ENCODE assay signal across 9 cellular contexts in genomic region chr2:157257312-157258252, GRCh38. TPM values are rescaled to one million over a fixed set of nuclear protein-coding genes. Genes with fewer than 3 reads are reported as not detected.
DNase-seq lines count a peak whose midpoint lies in the region; ATAC-seq, FAIRE-seq and TF ChIP-seq lines count a peak whose summit lies in the region.
"Had no signal": no experiment of that assay in that cellular context is flagged by ENCODE, and none has a peak within 500 bp of the region (broad histone marks: within the 10 kb centered on the region; RNA-seq: fewer than 3 reads in every experiment).

Gene GALNT5, plus strand, starts transcription at chr2:157257705. Its CDS starts 378 bp downstream, at chr2:157258083.

- H3K9me3 ChIP-seq in Panc1 (ENCODE audit: control insufficient read depth, insufficient read depth, low read depth, low read length), result no peaks in the 10 kb centered on the region
- H3K9me3 ChIP-seq in pancreas, result no peaks in the 10 kb centered on the region

- H3K4me1 ChIP-seq in Panc1 (ENCODE audit: control insufficient read depth, insufficient read depth, low read length) (no peaks in the 10 kb centered on the region), foreskin keratinocyte (peaks cover 24% of the 10 kb centered on the region), pancreas (peaks cover 0 to 4% (median 0%) of the 10 kb centered on the region in 3 donors)

- ATAC-seq in Panc1, result peak; percentile 79
- peak; percentile 51 for ATAC-seq in foreskin keratinocyte
- ATAC-seq in pancreas, result peak; percentile 47 to 69 (median 66)
- no peak for ATAC-seq in GM18502 (IDR thresholded peaks at IDR 0.05; ENCODE audit: poor library complexity, unreplicated experiment)

- H3K4me3 Mint-ChIP-seq in activated CD4-positive, alpha-beta memory T cell treated with anti-CD3 and anti-CD28 coated beads, Interleukin-2, amount 10 ng/mL, durations not matched to agents 7 days and 5 days, result no peak within 1 kb of the TSS
- H3K4me3 Mint-ChIP-seq: activated naive CD4-positive, alpha-beta T cell treated with anti-CD3 and anti-CD28 coated beads, Interleukin-2, amount 50 U/mL, for 24 hours had no signal

- CTCF ChIA-PET in Panc1 (lab: Charles Lee), result no interaction called here
- CTCF ChIA-PET in activated CD4-positive, alpha-beta memory T cell treated with anti-CD3 and anti-CD28 coated beads, Interleukin-2, amount 10 ng/mL, durations not matched to agents 7 days and 5 days (lab: Charles Lee), result no interaction called here

- H3K9me3 Mint-ChIP-seq in activated CD4-positive, alpha-beta memory T cell treated with anti-CD3 and anti-CD28 coated beads, Interleukin-2, amount 10 ng/mL, durations not matched to agents 7 days and 5 days, result peaks cover 2% of the 10 kb centered on the region
- H3K9me3 Mint-ChIP-seq: activated naive CD4-positive, alpha-beta T cell treated with anti-CD3 and anti-CD28 coated beads, Interleukin-2, amount 50 U/mL, for 24 hours had no signal

- TF ChIP-seq CTCF in Panc1 (IDR thresholded peaks at IDR 0.05) (no peak), foreskin keratinocyte (conservative IDR thresholded peaks at IDR 0.05) (no peak), pancreas (IDR thresholded peaks at IDR 0.05) (no peak)

- no peak for FAIRE-seq in pancreas (lab: Jason Lieb, UNC)

- H3K4me1 Mint-ChIP-seq in activated CD4-positive, alpha-beta memory T cell treated with anti-CD3 and anti-CD28 coated beads, Interleukin-2, amount 10 ng/mL, durations not matched to agents 7 days and 5 days, result peaks cover 36% of the 10 kb centered on the region

- in situ Hi-C loops in G401 (cut with HindIII; ENCODE audit: low sequenced_read_pairs), result no loop called here
- in situ Hi-C loops in Panc1 (cut with HindIII; ENCODE audit: low pct_unique_long_range_greater_than_20kb, low sequenced_read_pairs), result no loop called here

- H3K27me3 Mint-ChIP-seq in activated CD4-positive, alpha-beta memory T cell treated with anti-CD3 and anti-CD28 coated beads, Interleukin-2, amount 10 ng/mL, durations not matched to agents 7 days and 5 days, result peaks cover 2% of the 10 kb centered on the region
- H3K27me3 Mint-ChIP-seq: activated naive CD4-positive, alpha-beta T cell treated with anti-CD3 and anti-CD28 coated beads, Interleukin-2, amount 50 U/mL, for 24 hours had no signal

- POLR2A ChIA-PET in Panc1 (lab: Charles Lee), result no interaction called here
- POLR2A ChIA-PET in activated CD4-positive, alpha-beta memory T cell treated with anti-CD3 and anti-CD28 coated beads, Interleukin-2, amount 10 ng/mL, durations not matched to agents 7 days and 5 days (lab: Charles Lee), result no interaction called here

- no peak within 1 kb of the TSS for H3K27ac ChIP-seq in Panc1 (ENCODE audit: low read length)
- H3K27ac ChIP-seq in foreskin keratinocyte, result peak within 1 kb of the TSS; percentile 91
- no peak within 1 kb of the TSS for H3K27ac ChIP-seq in pancreas

- H3K27me3 ChIP-seq in Panc1 (ENCODE audit: control insufficient read depth, insufficient read depth, low read length) (no peaks in the 10 kb centered on the region), foreskin keratinocyte (no peaks in the 10 kb centered on the region), pancreas (peaks cover 0 to 2% (median 0%) of the 10 kb centered on the region in 4 donors)

- no peak within 1 kb of the TSS for H3K27ac Mint-ChIP-seq in activated CD4-positive, alpha-beta memory T cell treated with anti-CD3 and anti-CD28 coated beads, Interleukin-2, amount 10 ng/mL, durations not matched to agents 7 days and 5 days
- H3K27ac Mint-ChIP-seq: activated naive CD4-positive, alpha-beta T cell treated with anti-CD3 and anti-CD28 coated beads, Interleukin-2, amount 50 U/mL, for 24 hours had no signal

- intact Hi-C loops in Panc1 (cut with micrococcal nuclease; ENCODE audit: unreplicated experiment) (no loop called here), pancreas (cut with DNase I) (no loop called here)

- DNase-seq in G401 (ENCODE audit: low spot score), result peak; percentile 80
- DNase-seq in Panc1 (ENCODE audit: low read depth, low spot score), result no peak
- peak in 1 of 2 donors; percentile 68 for DNase-seq in foreskin keratinocyte
- DNase-seq in pancreas, result peak in 3 of 6 donors; percentile 13 to 59 (median 21)
- DNase-seq in NCI-H1105 treated with DMSO at 0.1 percent for 48 hours (lab: John Stamatoyannopoulos, UW), result no peak
- no peak for DNase-seq in activated CD4-positive, alpha-beta memory T cell treated with anti-CD3 and anti-CD28 coated beads, Interleukin-2, amount 10 ng/mL, durations not matched to agents 7 days and 5 days
- no peak for DNase-seq in activated CD4-positive, alpha-beta T cell treated with anti-CD3 and anti-CD28 coated beads for 1 hour

- H3K36me3 ChIP-seq in Panc1 (ENCODE audit: control insufficient read depth, insufficient read depth, low read length) (no peaks in the 10 kb centered on the region), pancreas (no peaks in the 10 kb centered on the region)

- BruUV-seq in Panc1 (replicated peaks; lab: Mats Ljungman, UMichigan), result no TSS peak

- H3K36me3 Mint-ChIP-seq in activated CD4-positive, alpha-beta memory T cell treated with anti-CD3 and anti-CD28 coated beads, Interleukin-2, amount 10 ng/mL, durations not matched to agents 7 days and 5 days (ENCODE audit: low read depth), result no peaks in the 10 kb centered on the region
- H3K36me3 Mint-ChIP-seq: activated naive CD4-positive, alpha-beta T cell treated with anti-CD3 and anti-CD28 coated beads, Interleukin-2, amount 50 U/mL, for 24 hours had no signal

- H3K4me3 ChIP-seq in Panc1 (ENCODE audit: low read depth in 2 of 2, low read length in 2 of 2) (peak within 1 kb of the TSS; percentile 24 to 37; a peak in 3 of 4 replicates), pancreas (peak within 1 kb of the TSS in 2 of 4 donors; percentile 16 to 17)

- WGBS in pancreas, 2 donors, result 15 to 19% methylated on average over 15 of the region's 15 CpGs

RNA-seq across cellular contexts. Expression of gene GALNT5, which starts in this region (rescaled TPM):
- total RNA-seq in G401 (2014; rRNA removed; shearing (Covaris generic)), result not detected in 2 replicates
- total RNA-seq in Panc1 (2021; ENCODE audit: unreplicated experiment) (0.08 TPM), foreskin keratinocyte (10.2 and 14.4 TPM in 2 replicates), pancreas (under 1 TPM; 0.08 to 0.60 (median 0.16) TPM)
- not detected for polyA plus RNA-seq in Panc1 (2012; ENCODE audit: insufficient read length)
- polyA plus RNA-seq in foreskin keratinocyte (2.6 and 4.4 TPM in 2 replicates), pancreas (not detected)
- total RNA-seq in activated CD4-positive, alpha-beta memory T cell treated with anti-CD3 and anti-CD28 coated beads, Interleukin-2, amount 10 ng/mL, durations not matched to agents 7 days and 5 days, result not detected

Comparison
In these comparisons a context has a peak if more than half of its experiments do, and no peak if none do; other contexts are left out.
1. Peak in DNase-seq in G401; RNA of the gene not detected or under 1 TPM.
2. Peak in ATAC-seq and H3K4me3 ChIP-seq in Panc1; RNA of the gene not detected or under 1 TPM.
3. Peak in ATAC-seq in pancreas; RNA of the gene not detected or under 1 TPM.